14 cellular contexts compared by ENCODE assay signal in genomic region chr4:137676357-137676998, GRCh38.
A peak's percentile ranks its signal among the peaks of the same experiment; 100 is the strongest.
DNase-seq lines count a peak whose midpoint lies in the region; ATAC-seq and TF ChIP-seq lines count a peak whose summit lies in the region.
"Had no signal": no experiment of that assay in that cellular context is flagged by ENCODE, and none has a peak within 500 bp of the region (broad histone marks: within the 10 kb centered on the region; RNA-seq: fewer than 3 reads in every experiment).

No MANE protein-coding gene starts in this region.

- H3K27me3 Mint-ChIP-seq in CD14-positive monocyte (ENCODE audit: low read depth in 3 of 3), result no peaks in the 10 kb centered on the region
- H3K27me3 Mint-ChIP-seq in activated CD4-positive, alpha-beta memory T cell treated with anti-CD3 and anti-CD28 coated beads, Interleukin-2, amount 10 ng/mL, durations not matched to agents 7 days and 5 days, result no peaks in the 10 kb centered on the region
- H3K27me3 Mint-ChIP-seq: CD4-positive, CD25-positive, alpha-beta regulatory T cell had no signal

- H3K9me3 Mint-ChIP-seq in CD14-positive monocyte, result peaks cover 0 to 2% (median 0%) of the 10 kb centered on the region in 7 donors
- H3K9me3 Mint-ChIP-seq in activated CD4-positive, alpha-beta memory T cell treated with anti-CD3 and anti-CD28 coated beads, Interleukin-2, amount 10 ng/mL, durations not matched to agents 7 days and 5 days, result no peaks in the 10 kb centered on the region

- no peaks in the 10 kb centered on the region for H3K4me1 Mint-ChIP-seq in CD14-positive monocyte
- no peaks in the 10 kb centered on the region for H3K4me1 Mint-ChIP-seq in activated CD4-positive, alpha-beta memory T cell treated with anti-CD3 and anti-CD28 coated beads, Interleukin-2, amount 10 ng/mL, durations not matched to agents 7 days and 5 days
- H3K4me1 Mint-ChIP-seq: CD4-positive, CD25-positive, alpha-beta regulatory T cell had no signal

- no peak for TF ChIP-seq CTCF in PC-3 (conservative IDR thresholded peaks at IDR 0.05; ENCODE audit: low read depth, low read length)
- no peak for TF ChIP-seq CTCF in CD14-positive monocyte (IDR thresholded peaks at IDR 0.05)

- H3K27me3 ChIP-seq in PC-3 (ENCODE audit: low read length), result no peaks in the 10 kb centered on the region

- no peaks in the 10 kb centered on the region for H3K36me3 ChIP-seq in PC-3 (ENCODE audit: low read depth, low read length)

- H3K9ac ChIP-seq in PC-3 (ENCODE audit: low read length), result no peak overlapping the region

- H3K79me2 ChIP-seq in PC-3 (ENCODE audit: low read length), result no peaks in the 10 kb centered on the region

- H3K27ac ChIP-seq in PC-3 (ENCODE audit: low read length), result no peak overlapping the region

- H3K4me2 ChIP-seq in PC-3 (ENCODE audit: low read length), result no peak overlapping the region

- no TSS peak for BruUV-seq in PC-3 (replicated peaks; lab: Mats Ljungman, UMichigan)

- H3K4me1 ChIP-seq in PC-3 (ENCODE audit: insufficient read depth, low read length), result peaks cover 14% of the 10 kb centered on the region

- no peak overlapping the region for H3K27ac Mint-ChIP-seq in CD14-positive monocyte
- no peak overlapping the region for H3K27ac Mint-ChIP-seq in activated CD4-positive, alpha-beta memory T cell treated with anti-CD3 and anti-CD28 coated beads, Interleukin-2, amount 10 ng/mL, durations not matched to agents 7 days and 5 days
- H3K27ac Mint-ChIP-seq: CD4-positive, CD25-positive, alpha-beta regulatory T cell had no signal

- no peaks in the 10 kb centered on the region for H3F3A ChIP-seq in PC-3 (ENCODE audit: low read length, unreplicated experiment)

- DNase-seq in COLO668 (lab: John Stamatoyannopoulos, UW; ENCODE audit: unreplicated experiment) (peak; percentile 3), PC-3 (peak; percentile 33), CD14-positive monocyte (ENCODE audit: low spot score) (no peak), activated T-cell treated with anti-CD3 and anti-CD28 coated beads for 4 hours (no peak)
- DNase-seq in activated CD4-positive, alpha-beta memory T cell treated with anti-CD3 and anti-CD28 coated beads, Interleukin-2, amount 10 ng/mL, durations not matched to agents 7 days and 5 days, result no peak
- DNase-seq: Calu3; CD4-positive, CD25-positive, alpha-beta regulatory T cell; DMS79 treated with DMSO at 0.1 percent for 48 hours; NCI-H1105 treated with DMSO at 0.1 percent for 48 hours; NCI-H187; NCI-H2171 treated with DMSO at 0.1 percent for 48 hours; RPMI8226 had no signal

- no peaks in the 10 kb centered on the region for H3K9me2 ChIP-seq in PC-3 (replicated peaks; ENCODE audit: low read length)

- POLR2A ChIA-PET in PC-3 (lab: Charles Lee; ENCODE audit: unreplicated experiment), result no interaction called here
- POLR2A ChIA-PET in activated CD4-positive, alpha-beta memory T cell treated with anti-CD3 and anti-CD28 coated beads, Interleukin-2, amount 10 ng/mL, durations not matched to agents 7 days and 5 days (lab: Charles Lee), result no interaction called here

- no peak overlapping the region for H2AFZ ChIP-seq in PC-3 (ENCODE audit: low read length)

- no peak overlapping the region for H3K4me3 Mint-ChIP-seq in CD14-positive monocyte
- H3K4me3 Mint-ChIP-seq in activated CD4-positive, alpha-beta memory T cell treated with anti-CD3 and anti-CD28 coated beads, Interleukin-2, amount 10 ng/mL, durations not matched to agents 7 days and 5 days, result no peak overlapping the region
- H3K4me3 Mint-ChIP-seq: CD4-positive, CD25-positive, alpha-beta regulatory T cell had no signal

- peak; percentile 43 for ATAC-seq in GM18867 (IDR thresholded peaks at IDR 0.05; ENCODE audit: unreplicated experiment)
- ATAC-seq in HG03097 (IDR thresholded peaks at IDR 0.05; ENCODE audit: low FRiP score, unreplicated experiment), result peak; percentile 48
- peak; percentile 42; the same call in 1 of the 2 replicates for ATAC-seq in PC-3

- CTCF ChIA-PET in PC-3 (lab: Charles Lee), result no interaction called here
- CTCF ChIA-PET in activated CD4-positive, alpha-beta memory T cell treated with anti-CD3 and anti-CD28 coated beads, Interleukin-2, amount 10 ng/mL, durations not matched to agents 7 days and 5 days (lab: Charles Lee), result no interaction called here

- H3K4me3 ChIP-seq in PC-3 (ENCODE audit: low read length), result no peak overlapping the region

- H4K20me1 ChIP-seq in PC-3 (ENCODE audit: low read length), result no peaks in the 10 kb centered on the region

- H3K36me3 Mint-ChIP-seq in CD14-positive monocyte, result no peaks in the 10 kb centered on the region
- H3K36me3 Mint-ChIP-seq in activated CD4-positive, alpha-beta memory T cell treated with anti-CD3 and anti-CD28 coated beads, Interleukin-2, amount 10 ng/mL, durations not matched to agents 7 days and 5 days (ENCODE audit: low read depth), result no peaks in the 10 kb centered on the region
- H3K36me3 Mint-ChIP-seq: CD4-positive, CD25-positive, alpha-beta regulatory T cell had no signal

- H3K9me3 ChIP-seq in PC-3 (ENCODE audit: low read length), result no peaks in the 10 kb centered on the region

- intact Hi-C loops in PC-3 (cut with micrococcal nuclease) (no loop called here), CD14-positive monocyte (cut with micrococcal nuclease) (no loop called here)

Comparison
In these comparisons a context has a peak if more than half of its experiments do, and no peak if none do; other contexts are left out.
1. DNase-seq: peak in COLO668 (single experiment) and PC-3 (single experiment); none in CD14-positive monocyte (single experiment), activated T-cell treated with anti-CD3 and anti-CD28 coated beads for 4 hours (single experiment) and activated CD4-positive, alpha-beta memory T cell treated with anti-CD3 and anti-CD28 coated beads, Interleukin-2, amount 10 ng/mL, durations not matched to agents 7 days and 5 days (single experiment).
2. Peak in every context shown above with its lines, with median percentiles within 50 percentile points of each other: ATAC-seq.